In the genomic region with DNA sequence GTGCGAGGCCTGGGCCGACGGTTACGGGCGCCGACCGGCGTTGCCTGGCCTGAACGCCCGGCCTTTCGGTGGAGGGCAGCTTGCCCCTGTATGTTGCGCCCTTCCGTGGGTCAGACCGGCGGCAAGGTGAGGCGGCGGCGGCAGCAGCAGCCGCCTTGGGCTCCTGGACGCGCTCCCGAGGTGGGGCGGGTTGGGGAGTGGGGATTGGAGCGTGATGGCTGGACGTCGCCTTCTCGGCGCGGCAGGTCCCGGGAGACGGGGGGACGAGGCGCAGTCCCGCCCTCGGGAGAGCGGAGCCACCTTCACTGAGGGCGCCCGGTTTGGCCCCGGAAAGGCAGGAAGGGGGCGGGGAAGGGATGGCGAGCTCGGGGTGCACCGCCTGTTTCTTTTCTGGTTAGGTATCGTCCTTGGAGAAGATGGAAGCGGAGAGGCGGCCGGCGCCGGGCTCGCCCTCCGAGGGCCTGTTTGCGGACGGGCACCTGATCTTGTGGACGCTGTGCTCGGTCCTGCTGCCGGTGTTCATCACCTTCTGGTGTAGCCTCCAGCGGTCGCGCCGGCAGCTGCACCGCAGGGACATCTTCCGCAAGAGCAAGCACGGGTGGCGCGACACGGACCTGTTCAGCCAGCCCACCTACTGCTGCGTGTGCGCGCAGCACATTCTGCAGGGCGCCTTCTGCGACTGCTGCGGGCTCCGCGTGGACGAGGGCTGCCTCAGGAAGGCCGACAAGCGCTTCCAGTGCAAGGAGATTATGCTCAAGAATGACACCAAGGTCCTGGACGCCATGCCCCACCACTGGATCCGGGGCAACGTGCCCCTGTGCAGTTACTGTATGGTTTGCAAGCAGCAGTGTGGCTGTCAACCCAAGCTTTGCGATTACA, we compare ENCODE assay signal across 8 cellular contexts. TPM values are rescaled to one million over a fixed set of nuclear protein-coding genes. Genes with fewer than 3 reads are reported as not detected.
DNase-seq lines count a peak whose midpoint lies in the region; ATAC-seq lines count a peak whose summit lies in the region.

No MANE protein-coding gene starts in this region.

- ATAC-seq in HG03045 (IDR thresholded peaks at IDR 0.05; ENCODE audit: unreplicated experiment): peak; percentile 24
- ATAC-seq in naive thymus-derived CD8-positive, alpha-beta T cell: peak; percentile 42 to 51
- ATAC-seq in stimulated activated naive B cell treated with anti-CD40 and anti-IgM and Interleukin-4, amounts not matched to agents 10 μg/mL and 1 μg/mL and 100 μg/mL, for 72 hours (replicated peaks): peak; percentile 34 to 35

- H3K4me1 Mint-ChIP-seq in naive thymus-derived CD8-positive, alpha-beta T cell: peaks cover 31 to 77% (median 68%) of the 10 kb centered on the region in 4 donors
- peaks cover 27 to 48% of the 10 kb centered on the region in 2 donors for H3K4me1 Mint-ChIP-seq in stimulated activated naive B cell treated with anti-CD40 and anti-IgM and Interleukin-4, amounts not matched to agents 10 μg/mL and 1 μg/mL and 100 μg/mL, for 72 hours

- H3K27ac ChIP-seq in epithelial cell of prostate: peak overlapping the region; percentile 73

- H3K9me3 Mint-ChIP-seq in naive thymus-derived CD8-positive, alpha-beta T cell: no peaks in the 10 kb centered on the region
- no peaks in the 10 kb centered on the region for H3K9me3 Mint-ChIP-seq in stimulated activated naive B cell treated with anti-CD40 and anti-IgM and Interleukin-4, amounts not matched to agents 10 μg/mL and 1 μg/mL and 100 μg/mL, for 72 hours

- POLR2A ChIA-PET in naive thymus-derived CD8-positive, alpha-beta T cell (lab: Charles Lee): interaction anchor here (0.6 to 3.1 kb wide), 9 partner anchors 10 to 1596 kb away, joined by 3 to 20 read pairs (median 4); a partner anchor contains a TSS

- peak overlapping the region; percentile 89 to 98 (median 96) for H3K4me3 Mint-ChIP-seq in naive thymus-derived CD8-positive, alpha-beta T cell
- H3K4me3 Mint-ChIP-seq in stimulated activated naive B cell treated with anti-CD40 and anti-IgM and Interleukin-4, amounts not matched to agents 10 μg/mL and 1 μg/mL and 100 μg/mL, for 72 hours: peak overlapping the region; percentile 95 to 97

- peak overlapping the region; percentile 79 to 95 (median 94) for H3K27ac Mint-ChIP-seq in naive thymus-derived CD8-positive, alpha-beta T cell
- H3K27ac Mint-ChIP-seq in stimulated activated naive B cell treated with anti-CD40 and anti-IgM and Interleukin-4, amounts not matched to agents 10 μg/mL and 1 μg/mL and 100 μg/mL, for 72 hours: peak overlapping the region; percentile 90

- DNase-seq in NCI-H2029 (lab: John Stamatoyannopoulos, UW) (peak; percentile 23), NCI-H2029 treated with DMSO at 0.1 percent for 48 hours (lab: John Stamatoyannopoulos, UW) (no peak), NCI-H526 treated with DMSO at 0.1 percent for 48 hours (lab: John Stamatoyannopoulos, UW) (peak; percentile 54), epithelial cell of prostate (ENCODE audit: low read depth, low spot score) (no peak)
- peak; percentile 83 for DNase-seq in activated CD8-positive, alpha-beta memory T cell treated with anti-CD3 and anti-CD28 coated beads, Interleukin-2, amount 50 U/mL, for 48 hours
- DNase-seq in naive thymus-derived CD8-positive, alpha-beta T cell: peak; percentile 55 to 84 (median 65)
- DNase-seq in stimulated activated naive B cell treated with anti-CD40 and anti-IgM and Interleukin-4, amounts not matched to agents 10 μg/mL and 1 μg/mL and 100 μg/mL, for 72 hours: peak; percentile 54

- H3K27me3 Mint-ChIP-seq in naive thymus-derived CD8-positive, alpha-beta T cell: no peaks in the 10 kb centered on the region
- no peaks in the 10 kb centered on the region for H3K27me3 Mint-ChIP-seq in stimulated activated naive B cell treated with anti-CD40 and anti-IgM and Interleukin-4, amounts not matched to agents 10 μg/mL and 1 μg/mL and 100 μg/mL, for 72 hours

- H3K36me3 Mint-ChIP-seq in naive thymus-derived CD8-positive, alpha-beta T cell: peaks cover 0 to 38% (median 8%) of the 10 kb centered on the region in 3 donors
- H3K36me3 Mint-ChIP-seq in stimulated activated naive B cell treated with anti-CD40 and anti-IgM and Interleukin-4, amounts not matched to agents 10 μg/mL and 1 μg/mL and 100 μg/mL, for 72 hours: peaks cover 17 to 33% of the 10 kb centered on the region in 2 donors

RNA-seq across cellular contexts. Expression of a gene that starts 0.7 kb away (rescaled TPM):
- total RNA-seq in naive thymus-derived CD8-positive, alpha-beta T cell: 10 to 100 TPM; 40.0 to 45.8 TPM
- polyA plus RNA-seq in naive thymus-derived CD8-positive, alpha-beta T cell: 1 to 10 TPM; 3.8 to 4.7 (median 4.1) TPM

RNA-seq across cellular contexts. Expression of a gene that starts 0.9 kb away (rescaled TPM):
- total RNA-seq in naive thymus-derived CD8-positive, alpha-beta T cell: 1 to 10 TPM; 8.0 to 9.5 TPM
- polyA plus RNA-seq in naive thymus-derived CD8-positive, alpha-beta T cell: 1 to 10 TPM; 1.5 to 2.2 (median 1.6) TPM

Comparison
In these comparisons a context has a peak if more than half of its experiments do, and no peak if none do; other contexts are left out.
1. DNase-seq: peak in NCI-H2029 (single experiment), NCI-H526 treated with DMSO at 0.1 percent for 48 hours (single experiment), activated CD8-positive, alpha-beta memory T cell treated with anti-CD3 and anti-CD28 coated beads, Interleukin-2, amount 50 U/mL, for 48 hours (single experiment), naive thymus-derived CD8-positive, alpha-beta T cell (10 of 10) and stimulated activated naive B cell treated with anti-CD40 and anti-IgM and Interleukin-4, amounts not matched to agents 10 μg/mL and 1 μg/mL and 100 μg/mL, for 72 hours (single experiment); none in NCI-H2029 treated with DMSO at 0.1 percent for 48 hours (single experiment) and epithelial cell of prostate (single experiment).
2. Peak in every context shown above with its lines, with median percentiles within 50 percentile points of each other: ATAC-seq.